ENCODE assay signal across 2 cellular contexts in the genomic region with DNA sequence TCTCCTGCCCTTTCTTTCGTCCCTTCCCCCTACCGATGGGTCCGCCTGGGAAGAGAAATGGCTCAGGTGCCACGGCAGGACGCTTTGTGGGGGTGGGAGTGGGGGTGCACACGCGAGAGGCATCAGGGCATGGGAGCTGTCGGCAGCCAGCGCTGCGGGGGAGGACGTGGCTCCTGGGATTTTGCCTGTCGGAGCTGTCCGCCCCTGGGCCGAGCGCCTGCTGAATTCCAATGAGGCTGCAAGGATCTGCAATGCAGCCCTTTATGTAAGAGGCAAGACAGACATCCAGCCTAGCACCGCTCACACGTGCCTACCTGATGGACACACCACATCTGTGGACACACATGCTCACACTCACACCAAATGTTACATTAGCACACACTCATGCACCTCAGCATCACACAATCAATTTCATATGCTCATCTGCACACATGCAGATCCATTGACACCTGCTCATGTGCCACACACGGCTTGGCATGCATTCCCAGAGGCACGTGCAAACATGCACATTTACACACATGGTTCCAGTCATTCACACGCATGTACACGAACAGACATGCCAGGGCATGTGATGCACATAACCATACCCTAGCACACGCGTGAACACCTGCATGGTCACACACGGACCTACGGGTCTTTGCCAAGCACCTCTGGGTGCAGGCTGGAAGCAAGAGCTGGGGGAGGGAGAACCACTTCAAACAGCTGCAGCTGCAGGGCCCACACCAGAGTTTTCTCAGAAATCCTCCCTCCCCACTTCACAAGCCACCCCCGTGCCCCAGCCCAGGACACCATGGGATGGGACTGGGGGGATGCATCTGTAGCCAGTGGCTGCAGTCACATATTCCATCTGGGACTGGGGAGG.
A peak's percentile ranks its signal among the peaks of the same experiment; 100 is the strongest.
TF ChIP-seq lines count a peak whose summit lies in the region.

No MANE protein-coding gene starts in this region.

TF ChIP-seq in HEK293, 187 proteins besides CTCF, POLR2A, EP300 and RAD21:
- TF ChIP-seq, protein P1, sequence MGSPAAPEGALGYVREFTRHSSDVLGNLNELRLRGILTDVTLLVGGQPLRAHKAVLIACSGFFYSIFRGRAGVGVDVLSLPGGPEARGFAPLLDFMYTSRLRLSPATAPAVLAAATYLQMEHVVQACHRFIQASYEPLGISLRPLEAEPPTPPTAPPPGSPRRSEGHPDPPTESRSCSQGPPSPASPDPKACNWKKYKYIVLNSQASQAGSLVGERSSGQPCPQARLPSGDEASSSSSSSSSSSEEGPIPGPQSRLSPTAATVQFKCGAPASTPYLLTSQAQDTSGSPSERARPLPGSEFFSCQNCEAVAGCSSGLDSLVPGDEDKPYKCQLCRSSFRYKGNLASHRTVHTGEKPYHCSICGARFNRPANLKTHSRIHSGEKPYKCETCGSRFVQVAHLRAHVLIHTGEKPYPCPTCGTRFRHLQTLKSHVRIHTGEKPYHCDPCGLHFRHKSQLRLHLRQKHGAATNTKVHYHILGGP (tag by site-specific recombination; IDR thresholded peaks at IDR 0.05) = no peak
- no peak for TF ChIP-seq ZNF274 (IDR thresholded peaks at IDR 0.05; ENCODE audit: low read length)
- no peak for TF ChIP-seq ZNF274 (tag by site-specific recombination; IDR thresholded peaks at IDR 0.05; ENCODE audit: borderline replicate concordance)
- peak; percentile 68 for TF ChIP-seq REST (tag by site-specific recombination; IDR thresholded peaks at IDR 0.05)
- no peak for TF ChIP-seq ZNF707 (tag by site-specific recombination; IDR thresholded peaks at IDR 0.05)
- no peak for TF ChIP-seq REPIN1 (tag by site-specific recombination; IDR thresholded peaks at IDR 0.05; ENCODE audit: low read depth)
- TF ChIP-seq ZNF302 (tag by site-specific recombination; IDR thresholded peaks at IDR 0.05; ENCODE audit: low read depth) = no peak
- TF ChIP-seq EGR2 (tag by site-specific recombination; IDR thresholded peaks at IDR 0.05; ENCODE audit: low read depth) = peak; percentile 52; the same call in 1 of the 2 replicates

TF ChIP-seq in H1, 55 proteins besides CTCF, POLR2A, EP300 and RAD21:
- TF ChIP-seq PHF8 (conservative IDR thresholded peaks at IDR 0.05; ENCODE audit: low read depth, low read length) (no peak), HDAC2 (IDR thresholded peaks at IDR 0.05; ENCODE audit: borderline replicate concordance in 1 of 2, low read depth in 2 of 2, low read length in 2 of 2) (no peak), TCF12 (IDR thresholded peaks at IDR 0.05; ENCODE audit: low read depth, low read length) (no peak), KDM1A (IDR thresholded peaks at IDR 0.05; ENCODE audit: borderline replicate concordance, low read length) (no peak), CTBP2 (IDR thresholded peaks at IDR 0.05; ENCODE audit: borderline replicate concordance, insufficient read depth, insufficient read length, low read length) (no peak), RXRA (IDR thresholded peaks at IDR 0.05; ENCODE audit: insufficient read depth, low read depth, low read length) (no peak)
- TF ChIP-seq, protein P2, sequence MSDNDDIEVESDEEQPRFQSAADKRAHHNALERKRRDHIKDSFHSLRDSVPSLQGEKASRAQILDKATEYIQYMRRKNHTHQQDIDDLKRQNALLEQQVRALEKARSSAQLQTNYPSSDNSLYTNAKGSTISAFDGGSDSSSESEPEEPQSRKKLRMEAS (IDR thresholded peaks at IDR 0.05) = no peak
TF ChIP-seq in H1: peak in this region for 0.
